20 cellular contexts compared by ENCODE assay signal in genomic region chr1:29462096-29462495, GRCh38.
DNase-seq lines count a peak whose midpoint lies in the region; ATAC-seq, FAIRE-seq and TF ChIP-seq lines count a peak whose summit lies in the region.
"Had no signal": no experiment of that assay in that cellular context is flagged by ENCODE, and none has a peak within 500 bp of the region (broad histone marks: within the 10 kb centered on the region; RNA-seq: fewer than 3 reads in every experiment).

No MANE protein-coding gene starts in this region.

- H3K27me3 Mint-ChIP-seq in naive thymus-derived CD4-positive, alpha-beta T cell = peaks cover 2 to 40% (median 13%) of the 10 kb centered on the region in 5 donors

- H3K36me3 ChIP-seq in H7 (replicated peaks; ENCODE audit: control insufficient read depth, insufficient read depth, low read length) (no peaks in the 10 kb centered on the region), Peyer's patch (no peaks in the 10 kb centered on the region), kidney (ENCODE audit: control insufficient read depth in 1 of 2, insufficient read depth in 2 of 2, low read length in 2 of 2) (no peaks in the 10 kb centered on the region), sigmoid colon (no peaks in the 10 kb centered on the region), mammary epithelial cell (ENCODE audit: insufficient read depth, low read length) (no peaks in the 10 kb centered on the region)
- H3K36me3 ChIP-seq in naive thymus-derived CD4-positive, alpha-beta T cell (ENCODE audit: control insufficient read depth in 2 of 3, insufficient read depth in 3 of 3, low read length in 3 of 3) = no peaks in the 10 kb centered on the region

- FAIRE-seq in kidney (lab: Jason Lieb, UNC) = no peak
- FAIRE-seq: A549, D721Med, G401.6, GM12891 had no signal

- H3K27ac ChIP-seq in Peyer's patch = no peak overlapping the region
- H3K27ac ChIP-seq in kidney (ENCODE audit: low read depth in 2 of 2, low read length in 2 of 2) = no peak overlapping the region
- H3K27ac ChIP-seq in sigmoid colon = no peak overlapping the region
- no peak overlapping the region for H3K27ac ChIP-seq in naive thymus-derived CD4-positive, alpha-beta T cell (ENCODE audit: low read depth, low read length)
- H3K27ac ChIP-seq in mammary epithelial cell (ENCODE audit: insufficient read depth, low read depth, low read length) = no peak overlapping the region
- H3K27ac ChIP-seq: A549, GM23248 had no signal

- H3K4me3 ChIP-seq in H7 (ENCODE audit: insufficient read depth, low read depth, low read length) = no peak overlapping the region
- no peak overlapping the region for H3K4me3 ChIP-seq in Peyer's patch
- H3K4me3 ChIP-seq in kidney (ENCODE audit: low read length in 2 of 2) = no peak overlapping the region
- no peak overlapping the region for H3K4me3 ChIP-seq in sigmoid colon
- H3K4me3 ChIP-seq in naive thymus-derived CD4-positive, alpha-beta T cell (ENCODE audit: low read length) = no peak overlapping the region
- no peak overlapping the region for H3K4me3 ChIP-seq in mammary epithelial cell (replicated peaks in 1 of 3; ENCODE audit: insufficient read depth in 1 of 3, low read depth in 2 of 3, low read length in 3 of 3)
- H3K4me3 ChIP-seq: A549, GM23248 had no signal

- intact Hi-C loops in kidney (cut with DNase I) = no loop called here
- intact Hi-C loops in sigmoid colon (cut with DNase I) = no loop called here
- intact Hi-C loops in naive thymus-derived CD4-positive, alpha-beta T cell (cut with micrococcal nuclease) = no loop called here
- intact Hi-C loops in mammary epithelial cell (cut with micrococcal nuclease) = no loop called here

- no peak for TF ChIP-seq EP300 in sigmoid colon (IDR thresholded peaks at IDR 0.05)

- peaks cover 0 to 25% (median 6%) of the 10 kb centered on the region in 11 donors for H3K9me3 Mint-ChIP-seq in naive thymus-derived CD4-positive, alpha-beta T cell

- WGBS in sigmoid colon, 2 donors = 77 to 79% methylated on average over 7 of the region's 7 CpGs
- WGBS in mammary epithelial cell (ENCODE audit: low coverage, missing lambda C conversion rate) = 67% methylated on average over 3 of the region's 7 CpGs

- H3K4me1 ChIP-seq in Peyer's patch (no peaks in the 10 kb centered on the region), kidney (ENCODE audit: control insufficient read depth in 1 of 2, insufficient read depth in 1 of 2, low read depth in 1 of 2, low read length in 2 of 2) (no peaks in the 10 kb centered on the region), sigmoid colon (no peaks in the 10 kb centered on the region), mammary epithelial cell (ENCODE audit: insufficient read depth, low read length) (no peaks in the 10 kb centered on the region)
- no peaks in the 10 kb centered on the region for H3K4me1 ChIP-seq in naive thymus-derived CD4-positive, alpha-beta T cell (ENCODE audit: control insufficient read depth in 2 of 2, insufficient read depth in 2 of 2, low read length in 2 of 2)
- H3K4me1 ChIP-seq: A549 had no signal

- H2AFZ ChIP-seq in mammary epithelial cell (ENCODE audit: low read depth, low read length) = no peak overlapping the region
- H2AFZ ChIP-seq: GM23248 had no signal

- DNase-seq in H7 (peak; percentile 35), Peyer's patch (peak in 2 of 3 donors; percentile 24), kidney (peak; percentile 35), sigmoid colon (peak; percentile 46), mammary epithelial cell (no peak), NCI-H187 treated with DMSO at 0.1 percent for 48 hours (lab: John Stamatoyannopoulos, UW) (no peak)
- no peak for DNase-seq in naive thymus-derived CD4-positive, alpha-beta T cell
- DNase-seq: CD8-positive, alpha-beta T cell; COR-L47; DMS153; DMS79 treated with DMSO at 0.1 percent for 48 hours; EL; GM23248; HCEC 1CT; HFFc6 had no signal

- H4K20me1 ChIP-seq in mammary epithelial cell (ENCODE audit: insufficient read depth, low read length) = no peaks in the 10 kb centered on the region

- no peaks in the 10 kb centered on the region for H3K4me1 Mint-ChIP-seq in naive thymus-derived CD4-positive, alpha-beta T cell
- H3K4me1 Mint-ChIP-seq: CD14-positive monocyte had no signal

- H3K9ac ChIP-seq in kidney (ENCODE audit: low read length in 2 of 2) (no peak overlapping the region), mammary epithelial cell (ENCODE audit: insufficient read depth, low read length) (no peak overlapping the region)
- H3K9ac ChIP-seq: GM23248 had no signal

- no peak overlapping the region for H3K27ac Mint-ChIP-seq in naive thymus-derived CD4-positive, alpha-beta T cell
- H3K27ac Mint-ChIP-seq: CD8-positive, alpha-beta T cell; HFFc6 had no signal

- CTCF ChIA-PET in naive thymus-derived CD4-positive, alpha-beta T cell (lab: Charles Lee) = no interaction called here
- CTCF ChIA-PET in mammary epithelial cell (lab: Charles Lee; ENCODE audit: low non-redundant PET) = no interaction called here

- H3K27me3 ChIP-seq in H7 (ENCODE audit: control insufficient read depth, insufficient read depth, low read length) = no peaks in the 10 kb centered on the region; the same call in 1 of the 2 replicates
- no peaks in the 10 kb centered on the region for H3K27me3 ChIP-seq in Peyer's patch
- H3K27me3 ChIP-seq in sigmoid colon = peaks cover 0 to 18% (median 4%) of the 10 kb centered on the region in 3 donors
- no peaks in the 10 kb centered on the region for H3K27me3 ChIP-seq in naive thymus-derived CD4-positive, alpha-beta T cell (ENCODE audit: control insufficient read depth in 2 of 2, insufficient read depth in 2 of 2, low read length in 2 of 2)
- H3K27me3 ChIP-seq in mammary epithelial cell (ENCODE audit: insufficient read depth, low read length) = no peaks in the 10 kb centered on the region

- no peak for TF ChIP-seq CTCF in Peyer's patch (IDR thresholded peaks at IDR 0.05)
- TF ChIP-seq CTCF in kidney (IDR thresholded peaks at IDR 0.05; ENCODE audit: borderline replicate concordance, extremely low read depth, insufficient read depth) = no peak
- TF ChIP-seq CTCF in sigmoid colon (IDR thresholded peaks at IDR 0.05) = no peak
- TF ChIP-seq CTCF in mammary epithelial cell (conservative IDR thresholded peaks at IDR 0.05 in 1 of 2, IDR thresholded peaks at IDR 0.05 in 1 of 2; ENCODE audit: extremely low read depth in 1 of 2, insufficient read depth in 1 of 2, low read depth in 1 of 2, low read length in 2 of 2) = no peak

- no TSS peak for BruUV-seq in mammary epithelial cell (replicated peaks; lab: Mats Ljungman, UMichigan)

- H3K36me3 Mint-ChIP-seq in naive thymus-derived CD4-positive, alpha-beta T cell = peaks cover 0 to 4% (median 0%) of the 10 kb centered on the region in 5 donors
- H3K36me3 Mint-ChIP-seq: CD14-positive monocyte; CD8-positive, alpha-beta T cell had no signal

- no peak overlapping the region for H3K4me3 Mint-ChIP-seq in naive thymus-derived CD4-positive, alpha-beta T cell
- H3K4me3 Mint-ChIP-seq: CD14-positive monocyte; CD8-positive, alpha-beta T cell; HFFc6 had no signal

- no peak overlapping the region for H3K4me2 ChIP-seq in mammary epithelial cell (ENCODE audit: insufficient read depth, low read depth, low read length)
- H3K4me2 ChIP-seq: A549 had no signal

- TF ChIP-seq POLR2A in Peyer's patch (IDR thresholded peaks at IDR 0.05) (no peak), sigmoid colon (IDR thresholded peaks at IDR 0.05) (no peak)

- H3K79me2 ChIP-seq in mammary epithelial cell (ENCODE audit: insufficient read depth, low read length) = no peaks in the 10 kb centered on the region

- H3K9me3 ChIP-seq in Peyer's patch (peaks cover 0 to 4% (median 0%) of the 10 kb centered on the region in 4 donors), kidney (ENCODE audit: control insufficient read depth in 1 of 2, low read length in 2 of 2) (peaks cover 0 to 15% of the 10 kb centered on the region in 2 donors), sigmoid colon (peaks cover 0 to 14% (median 3%) of the 10 kb centered on the region in 4 donors), mammary epithelial cell (replicated peaks; ENCODE audit: insufficient read depth, low read length) (no peaks in the 10 kb centered on the region)
- no peaks in the 10 kb centered on the region for H3K9me3 ChIP-seq in naive thymus-derived CD4-positive, alpha-beta T cell (ENCODE audit: control insufficient read depth in 2 of 3, low read length in 3 of 3)
- H3K9me3 ChIP-seq: A549 had no signal

- in situ Hi-C loops in mammary epithelial cell (cut with MboI; ENCODE audit: low sequenced_read_pairs in 2 of 2) = loop anchor here in 1 of 2 donors (25.0 kb wide), 1 partner anchor 225 kb away; the partner anchor contains the start of genes MECR and PTPRU

- ATAC-seq in naive thymus-derived CD4-positive, alpha-beta T cell = no peak
- ATAC-seq: A549; CD8-positive, alpha-beta T cell had no signal

- dilution Hi-C loops in mammary epithelial cell (cut with HindIII; ENCODE audit: low sequenced_read_pairs) = no loop called here

- POLR2A ChIA-PET in naive thymus-derived CD4-positive, alpha-beta T cell (lab: Charles Lee) = no interaction called here

Comparison
In these comparisons a context has a peak if more than half of its experiments do, and no peak if none do; other contexts are left out.
1. DNase-seq: peak in H7 (single experiment), Peyer's patch (2 of 3), kidney (single experiment) and sigmoid colon (single experiment); none in naive thymus-derived CD4-positive, alpha-beta T cell (0 of 9), mammary epithelial cell (single experiment) and NCI-H187 treated with DMSO at 0.1 percent for 48 hours (single experiment).